Comparison of ENCODE assay signal across 18 cellular contexts in genomic region chr2:159145745-159146359, GRCh38.
DNase-seq lines count a peak whose midpoint lies in the region; ATAC-seq and TF ChIP-seq lines count a peak whose summit lies in the region.
"Had no signal": no experiment of that assay in that cellular context is flagged by ENCODE, and none has a peak within 500 bp of the region (broad histone marks: within the 10 kb centered on the region; RNA-seq: fewer than 3 reads in every experiment).

No MANE protein-coding gene starts in this region.

- H3K36me3 ChIP-seq in heart right ventricle (peaks cover 0 to 13% (median 0%) of the 10 kb centered on the region in 9 donors), body of pancreas (replicated peaks in 1 of 2; ENCODE audit: insufficient read depth in 1 of 2, low read depth in 2 of 2) (no peaks in the 10 kb centered on the region), thyroid gland (peaks cover under 1 to 4% of the 10 kb centered on the region in 2 donors), BE2C (no peaks in the 10 kb centered on the region), upper lobe of right lung (no peaks in the 10 kb centered on the region)
- H3K36me3 ChIP-seq: MG63, SJCRH30 had no signal

- H3K27me3 ChIP-seq in heart right ventricle (no peaks in the 10 kb centered on the region), body of pancreas (no peaks in the 10 kb centered on the region), thyroid gland (no peaks in the 10 kb centered on the region), BE2C (no peaks in the 10 kb centered on the region), upper lobe of right lung (no peaks in the 10 kb centered on the region)
- H3K27me3 ChIP-seq: MG63, SJCRH30 had no signal

- no peaks in the 10 kb centered on the region for H3K9me3 ChIP-seq in heart right ventricle
- H3K9me3 ChIP-seq in body of pancreas: no peaks in the 10 kb centered on the region
- no peaks in the 10 kb centered on the region for H3K9me3 ChIP-seq in thyroid gland
- H3K9me3 ChIP-seq in BE2C: no peaks in the 10 kb centered on the region
- no peaks in the 10 kb centered on the region for H3K9me3 ChIP-seq in upper lobe of right lung
- H3K9me3 ChIP-seq: MG63, SJCRH30 had no signal

- H3K27ac ChIP-seq in heart right ventricle (peak overlapping the region in 6 of 10 donors; percentile 6 to 83 (median 78)), body of pancreas (peak overlapping the region; percentile 36 to 77 (median 50)), thyroid gland (peak overlapping the region; percentile 63 to 83 (median 80)), upper lobe of right lung (no peak overlapping the region)
- H3K27ac ChIP-seq: SJCRH30 had no signal

- DNase-seq in heart right ventricle: no peak
- no peak for DNase-seq in cardiac septum (ENCODE audit: low spot score)
- no peak for DNase-seq in body of pancreas
- no peak for DNase-seq in left lobe of liver (ENCODE audit: low spot score)
- no peak for DNase-seq in thyroid gland
- no peak for DNase-seq in BE2C
- no peak for DNase-seq in upper lobe of right lung
- DNase-seq in GM19240 (ENCODE audit: insufficient read length, low spot score): no peak
- DNase-seq: C1 segment of cervical spinal cord, EL, Karpas-422, MG63, NCI-H1092, NCI-H146, NCI-H2081, NCI-H2227 treated with DMSO at 0.1 percent for 48 hours, NCI-H524 treated with DMSO at 0.1 percent for 48 hours, SJCRH30 had no signal

- H3K4me3 ChIP-seq in heart right ventricle (no peak overlapping the region), body of pancreas (no peak overlapping the region), thyroid gland (replicated peaks in 1 of 3) (no peak overlapping the region), BE2C (ENCODE audit: low read depth, low read length) (no peak overlapping the region), upper lobe of right lung (no peak overlapping the region)
- H3K4me3 ChIP-seq: MG63, SJCRH30 had no signal

- WGBS in heart right ventricle, 2 donors: 78 to 86% methylated on average over 5 of the region's 5 CpGs
- 69 to 72% methylated on average over 5 of the region's 5 CpGs for WGBS in body of pancreas, 2 donors
- 96% methylated on average over 5 of the region's 5 CpGs for WGBS in thyroid gland, 2 donors

- TF ChIP-seq POLR2A in body of pancreas (IDR thresholded peaks at IDR 0.05) (no peak), thyroid gland (IDR thresholded peaks at IDR 0.05) (no peak)

- H3K4me1 ChIP-seq in heart right ventricle (peaks cover 10 to 87% (median 57%) of the 10 kb centered on the region in 9 donors), body of pancreas (peaks cover 41% of the 10 kb centered on the region), thyroid gland (peaks cover 18 to 29% of the 10 kb centered on the region in 2 donors), BE2C (no peaks in the 10 kb centered on the region), upper lobe of right lung (peaks cover 35% of the 10 kb centered on the region)
- H3K4me1 ChIP-seq: SJCRH30 had no signal

- intact Hi-C loops in heart right ventricle (cut with DNase I): no loop called here
- intact Hi-C loops in cardiac septum (cut with DNase I): no loop called here
- intact Hi-C loops in body of pancreas (cut with DNase I): no loop called here
- intact Hi-C loops in thyroid gland (cut with DNase I): no loop called here
- intact Hi-C loops in upper lobe of right lung (cut with DNase I): no loop called here

- no peak for TF ChIP-seq CTCF in heart right ventricle (IDR thresholded peaks at IDR 0.05)
- TF ChIP-seq CTCF in body of pancreas (IDR thresholded peaks at IDR 0.05): no peak
- no peak for TF ChIP-seq CTCF in thyroid gland (IDR thresholded peaks at IDR 0.05)
- no peak for TF ChIP-seq CTCF in BE2C (IDR thresholded peaks at IDR 0.05; ENCODE audit: low read depth, low read length)
- no peak for TF ChIP-seq CTCF in upper lobe of right lung (IDR thresholded peaks at IDR 0.05)

- ATAC-seq in heart right ventricle (no peak), body of pancreas (no peak), left lobe of liver (peak; percentile 69), upper lobe of right lung (no peak)
